ENCODE assay signal across 9 cellular contexts in the genomic region with DNA sequence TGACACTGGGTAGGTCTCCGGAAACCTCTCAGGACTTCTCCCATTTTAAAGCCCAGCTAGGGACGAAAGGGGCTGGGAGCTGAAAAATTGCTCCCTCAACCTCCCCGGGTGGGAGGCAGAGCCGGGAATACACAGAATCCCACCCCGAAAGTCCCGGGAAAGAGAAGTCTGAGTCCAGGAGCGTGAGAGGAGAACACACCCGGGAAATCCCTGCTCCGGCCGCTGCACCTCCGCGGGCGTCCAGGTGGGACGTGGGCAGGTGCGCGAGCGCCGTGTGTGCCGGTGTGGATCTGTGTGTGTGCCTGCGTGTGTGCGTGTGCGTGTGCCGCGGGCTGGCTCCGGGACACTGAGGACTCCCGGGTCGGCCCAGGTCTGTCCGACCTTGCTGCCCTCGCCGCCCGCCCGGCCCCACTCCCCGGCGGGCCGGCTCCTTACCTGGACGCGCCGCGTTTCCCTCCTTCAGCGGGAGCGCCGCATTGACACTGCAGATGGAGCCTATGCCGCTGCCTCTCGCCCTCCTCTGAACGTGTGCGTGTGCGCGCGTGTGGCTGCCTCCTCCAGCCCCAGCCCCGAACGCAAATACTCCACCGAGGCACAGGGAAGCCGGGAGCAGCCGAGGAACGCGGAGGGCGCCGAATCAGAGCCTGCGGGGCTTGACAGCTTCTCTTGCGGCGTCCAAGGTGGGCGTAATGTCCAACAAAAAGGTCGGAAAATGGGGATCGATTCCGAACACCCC. TPM values are rescaled to one million over a fixed set of nuclear protein-coding genes. Genes with fewer than 3 reads are reported as not detected.
A peak's percentile ranks its signal among the peaks of the same experiment; 100 is the strongest.
DNase-seq lines count a peak whose midpoint lies in the region; ATAC-seq, FAIRE-seq and TF ChIP-seq lines count a peak whose summit lies in the region.
"Had no signal": no experiment of that assay in that cellular context is flagged by ENCODE, and none has a peak within 500 bp of the region (broad histone marks: within the 10 kb centered on the region; RNA-seq: fewer than 3 reads in every experiment).

A gene with protein sequence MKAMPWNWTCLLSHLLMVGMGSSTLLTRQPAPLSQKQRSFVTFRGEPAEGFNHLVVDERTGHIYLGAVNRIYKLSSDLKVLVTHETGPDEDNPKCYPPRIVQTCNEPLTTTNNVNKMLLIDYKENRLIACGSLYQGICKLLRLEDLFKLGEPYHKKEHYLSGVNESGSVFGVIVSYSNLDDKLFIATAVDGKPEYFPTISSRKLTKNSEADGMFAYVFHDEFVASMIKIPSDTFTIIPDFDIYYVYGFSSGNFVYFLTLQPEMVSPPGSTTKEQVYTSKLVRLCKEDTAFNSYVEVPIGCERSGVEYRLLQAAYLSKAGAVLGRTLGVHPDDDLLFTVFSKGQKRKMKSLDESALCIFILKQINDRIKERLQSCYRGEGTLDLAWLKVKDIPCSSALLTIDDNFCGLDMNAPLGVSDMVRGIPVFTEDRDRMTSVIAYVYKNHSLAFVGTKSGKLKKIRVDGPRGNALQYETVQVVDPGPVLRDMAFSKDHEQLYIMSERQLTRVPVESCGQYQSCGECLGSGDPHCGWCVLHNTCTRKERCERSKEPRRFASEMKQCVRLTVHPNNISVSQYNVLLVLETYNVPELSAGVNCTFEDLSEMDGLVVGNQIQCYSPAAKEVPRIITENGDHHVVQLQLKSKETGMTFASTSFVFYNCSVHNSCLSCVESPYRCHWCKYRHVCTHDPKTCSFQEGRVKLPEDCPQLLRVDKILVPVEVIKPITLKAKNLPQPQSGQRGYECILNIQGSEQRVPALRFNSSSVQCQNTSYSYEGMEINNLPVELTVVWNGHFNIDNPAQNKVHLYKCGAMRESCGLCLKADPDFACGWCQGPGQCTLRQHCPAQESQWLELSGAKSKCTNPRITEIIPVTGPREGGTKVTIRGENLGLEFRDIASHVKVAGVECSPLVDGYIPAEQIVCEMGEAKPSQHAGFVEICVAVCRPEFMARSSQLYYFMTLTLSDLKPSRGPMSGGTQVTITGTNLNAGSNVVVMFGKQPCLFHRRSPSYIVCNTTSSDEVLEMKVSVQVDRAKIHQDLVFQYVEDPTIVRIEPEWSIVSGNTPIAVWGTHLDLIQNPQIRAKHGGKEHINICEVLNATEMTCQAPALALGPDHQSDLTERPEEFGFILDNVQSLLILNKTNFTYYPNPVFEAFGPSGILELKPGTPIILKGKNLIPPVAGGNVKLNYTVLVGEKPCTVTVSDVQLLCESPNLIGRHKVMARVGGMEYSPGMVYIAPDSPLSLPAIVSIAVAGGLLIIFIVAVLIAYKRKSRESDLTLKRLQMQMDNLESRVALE (N-terminal part only) (minus strand): TSS at position 484 of the 736 bp plus-strand sequence. CDS start 67,777 bp downstream, outside the sequence.

- H3K36me3 Mint-ChIP-seq in progenitor cell of endocrine pancreas (ENCODE audit: insufficient read depth): no peaks in the 10 kb centered on the region

- no peaks in the 10 kb centered on the region for H3K36me3 ChIP-seq in WERI-Rb-1

- TF ChIP-seq CTCF in WERI-Rb-1 (IDR thresholded peaks at IDR 0.05; ENCODE audit: low read depth, low read length) (no peak), progenitor cell of endocrine pancreas (IDR thresholded peaks at IDR 0.05; ENCODE audit: unreplicated experiment) (no peak)

- H3K4me1 Mint-ChIP-seq in progenitor cell of endocrine pancreas (ENCODE audit: low read depth): peaks cover 7% of the 10 kb centered on the region

- DNase-seq in DMS79 treated with DMSO at 0.1 percent for 48 hours (lab: John Stamatoyannopoulos, UW) (peak; percentile 32), DMS79 (lab: John Stamatoyannopoulos, UW) (no peak), WERI-Rb-1 (no peak), cardiac septum (ENCODE audit: low spot score) (no peak), progenitor cell of endocrine pancreas (ENCODE audit: low spot score, unreplicated experiment) (no peak), urothelium cell line (ENCODE audit: low spot score) (no peak), foreskin melanocyte (no peak)

- H3K27ac Mint-ChIP-seq in progenitor cell of endocrine pancreas: no peak within 1 kb of the TSS
- H3K27ac Mint-ChIP-seq: B cell had no signal

- peaks cover 76% of the 10 kb centered on the region for H3K27me3 Mint-ChIP-seq in progenitor cell of endocrine pancreas

- peak within 1 kb of the TSS; percentile 70 for H3K4me3 Mint-ChIP-seq in progenitor cell of endocrine pancreas (ENCODE audit: low read depth)

- no peak for ATAC-seq in HG02571 (IDR thresholded peaks at IDR 0.05; ENCODE audit: unreplicated experiment)

- intact Hi-C loops in cardiac septum (cut with DNase I): loop anchor here (5.0 kb wide), 3 partner anchors 184 to 629 kb away; no protein-coding TSS in a partner anchor

- no peak for FAIRE-seq in urothelium cell line (lab: Jason Lieb, UNC)

- peak within 1 kb of the TSS; percentile 59 for H3K4me3 ChIP-seq in WERI-Rb-1 (ENCODE audit: low read depth, low read length)

- no peaks in the 10 kb centered on the region for H3K9me3 Mint-ChIP-seq in progenitor cell of endocrine pancreas (ENCODE audit: low read depth)

- peaks cover 23% of the 10 kb centered on the region for H3K27me3 ChIP-seq in WERI-Rb-1 (ENCODE audit: insufficient read depth, low read depth, severe bottlenecking)

- no peaks in the 10 kb centered on the region for H3K9me3 ChIP-seq in WERI-Rb-1 (ENCODE audit: severe bottlenecking)

- H3K27ac ChIP-seq in WERI-Rb-1: no peak within 1 kb of the TSS

RNA-seq across cellular contexts. Expression of the gene that starts here (rescaled TPM):
- total RNA-seq in cardiac septum: 12.8 TPM
- 0.38 and 0.40 TPM in 2 replicates for total RNA-seq in progenitor cell of endocrine pancreas
- total RNA-seq: B cell had no signal
